In genomic region chr12:127060933-127061332, GRCh38 we compare ENCODE assay signal across 15 cellular contexts.
"Had no signal": no experiment of that assay in that cellular context is flagged by ENCODE, and none has a peak within 500 bp of the region (broad histone marks: within the 10 kb centered on the region; RNA-seq: fewer than 3 reads in every experiment).

No MANE protein-coding gene starts in this region.

- DNase-seq: activated CD4-positive, alpha-beta T cell treated with anti-CD3 and anti-CD28 coated beads, Interleukin-2, amount 50 U/mL, for 1 hour; activated CD4-positive, CD25-positive, alpha-beta regulatory T cell treated with anti-CD3 and anti-CD28 coated beads, Interleukin-2, amount 50 U/mL, for 72 hours; activated gamma-delta T cell; effector memory CD4-positive, alpha-beta T cell; mesenchymal stem cell; naive thymus-derived CD4-positive, alpha-beta T cell; right cardiac atrium; stimulated activated CD4-positive, alpha-beta T cell treated with anti-CD3 and anti-CD28 coated beads, Interleukin-15, amount 100 ng/mL, for 24 hours; stimulated activated CD4-positive, alpha-beta T cell treated with anti-CD3 and anti-CD28 coated beads, Interleukin-2, amount 100 ng/mL, for 48 hours; T-helper 2 cell had no signal

- ATAC-seq: activated naive CD4-positive, alpha-beta T cell treated with anti-CD3 and anti-CD28 coated beads, Interleukin-2, amount 50 U/mL, for 72 hours; naive thymus-derived CD4-positive, alpha-beta T cell; right cardiac atrium had no signal

- H3K27me3 ChIP-seq: neural progenitor cell, upper lobe of left lung had no signal

- H3K36me3 ChIP-seq: neural progenitor cell, prostate gland, upper lobe of left lung had no signal

- H3K4me3 ChIP-seq: neural progenitor cell, prostate gland had no signal

- H3K4me1 ChIP-seq: prostate gland, upper lobe of left lung had no signal

- H3K27ac ChIP-seq: neural progenitor cell, prostate gland, upper lobe of left lung, VCaP had no signal

- H3K9me3 ChIP-seq: prostate gland, upper lobe of left lung had no signal

- H3K4me2 ChIP-seq: neural progenitor cell had no signal
